In genomic region chr3:127547761-127548605, GRCh38 we compare ENCODE assay signal across 1 cellular context.
TF ChIP-seq lines count a peak whose summit lies in the region.

No MANE protein-coding gene starts in this region.

TF ChIP-seq in K562, 482 proteins besides CTCF, POLR2A, EP300 and RAD21:
- TF ChIP-seq TFAP4 (CRISPR knock-in tag; IDR thresholded peaks at IDR 0.05; ENCODE audit: borderline replicate concordance) = peak; percentile 79; the same call in 1 of the 2 replicates
- no peak for TF ChIP-seq ZNF143 (CRISPR knock-in tag; IDR thresholded peaks at IDR 0.05)
- TF ChIP-seq, protein P1, sequence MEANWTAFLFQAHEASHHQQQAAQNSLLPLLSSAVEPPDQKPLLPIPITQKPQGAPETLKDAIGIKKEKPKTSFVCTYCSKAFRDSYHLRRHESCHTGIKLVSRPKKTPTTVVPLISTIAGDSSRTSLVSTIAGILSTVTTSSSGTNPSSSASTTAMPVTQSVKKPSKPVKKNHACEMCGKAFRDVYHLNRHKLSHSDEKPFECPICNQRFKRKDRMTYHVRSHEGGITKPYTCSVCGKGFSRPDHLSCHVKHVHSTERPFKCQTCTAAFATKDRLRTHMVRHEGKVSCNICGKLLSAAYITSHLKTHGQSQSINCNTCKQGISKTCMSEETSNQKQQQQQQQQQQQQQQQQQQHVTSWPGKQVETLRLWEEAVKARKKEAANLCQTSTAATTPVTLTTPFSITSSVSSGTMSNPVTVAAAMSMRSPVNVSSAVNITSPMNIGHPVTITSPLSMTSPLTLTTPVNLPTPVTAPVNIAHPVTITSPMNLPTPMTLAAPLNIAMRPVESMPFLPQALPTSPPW (CRISPR knock-in tag; IDR thresholded peaks at IDR 0.05) = peak; percentile 89
- TF ChIP-seq RB1 (IDR thresholded peaks at IDR 0.05; ENCODE audit: low read depth) = peak; percentile 39; the same call in 1 of the 2 replicates
- TF ChIP-seq GABPA (tag; conservative IDR thresholded peaks at IDR 0.05; ENCODE audit: low read depth) = 0 out of 2 replicates have a peak, but pooled peaks have one; percentile 17
- 0 out of 2 replicates have a peak, but pooled peaks have one; percentile 27 for TF ChIP-seq CTBP1 (IDR thresholded peaks at IDR 0.05; ENCODE audit: borderline replicate concordance)
- TF ChIP-seq ZKSCAN1 (IDR thresholded peaks at IDR 0.05; ENCODE audit: low read depth, low read length) = no peak
- TF ChIP-seq ZBTB7A (IDR thresholded peaks at IDR 0.05; ENCODE audit: borderline replicate concordance, control insufficient read depth, low read depth, low read length) = 0 out of 2 replicates have a peak, but pooled peaks have one; percentile 20
- peak in 1 of 3 experiments; percentile 57 for TF ChIP-seq YY1 (IDR thresholded peaks at IDR 0.05; ENCODE audit: borderline replicate concordance in 1 of 3, control insufficient read depth in 1 of 3, extremely low read depth in 1 of 3, insufficient read depth in 3 of 3, insufficient read length in 1 of 3, insufficient replicate concordance in 2 of 3, low read depth in 1 of 3, low read length in 2 of 3)
- peak; percentile 45 to 67; a peak in 2 of 4 replicates for TF ChIP-seq MAZ (CRISPR knock-in tag; conservative IDR thresholded peaks at IDR 0.05 in 1 of 2, IDR thresholded peaks at IDR 0.05 in 1 of 2)
- TF ChIP-seq DACH1 (IDR thresholded peaks at IDR 0.05; ENCODE audit: partially characterized antibody) = peak; percentile 57
- TF ChIP-seq ETV1 (tag; conservative IDR thresholded peaks at IDR 0.05; ENCODE audit: low read depth) = peak; percentile 40; the same call in 1 of the 2 replicates
- peak; percentile 73 for TF ChIP-seq ESRRA (IDR thresholded peaks at IDR 0.05; ENCODE audit: borderline replicate concordance, low read depth)
- peak; percentile 43; the same call in 1 of the 2 replicates for TF ChIP-seq STAG1 (CRISPR knock-in tag; IDR thresholded peaks at IDR 0.05; ENCODE audit: borderline replicate concordance)
- no peak for TF ChIP-seq RUNX1 (IDR thresholded peaks at IDR 0.05; ENCODE audit: low read depth)
- TF ChIP-seq ID3 (CRISPR knock-in tag; IDR thresholded peaks at IDR 0.05) = no peak
- no peak for TF ChIP-seq ID3 (tag; IDR thresholded peaks at IDR 0.05)
